12 cellular contexts compared by ENCODE assay signal in the genomic region with DNA sequence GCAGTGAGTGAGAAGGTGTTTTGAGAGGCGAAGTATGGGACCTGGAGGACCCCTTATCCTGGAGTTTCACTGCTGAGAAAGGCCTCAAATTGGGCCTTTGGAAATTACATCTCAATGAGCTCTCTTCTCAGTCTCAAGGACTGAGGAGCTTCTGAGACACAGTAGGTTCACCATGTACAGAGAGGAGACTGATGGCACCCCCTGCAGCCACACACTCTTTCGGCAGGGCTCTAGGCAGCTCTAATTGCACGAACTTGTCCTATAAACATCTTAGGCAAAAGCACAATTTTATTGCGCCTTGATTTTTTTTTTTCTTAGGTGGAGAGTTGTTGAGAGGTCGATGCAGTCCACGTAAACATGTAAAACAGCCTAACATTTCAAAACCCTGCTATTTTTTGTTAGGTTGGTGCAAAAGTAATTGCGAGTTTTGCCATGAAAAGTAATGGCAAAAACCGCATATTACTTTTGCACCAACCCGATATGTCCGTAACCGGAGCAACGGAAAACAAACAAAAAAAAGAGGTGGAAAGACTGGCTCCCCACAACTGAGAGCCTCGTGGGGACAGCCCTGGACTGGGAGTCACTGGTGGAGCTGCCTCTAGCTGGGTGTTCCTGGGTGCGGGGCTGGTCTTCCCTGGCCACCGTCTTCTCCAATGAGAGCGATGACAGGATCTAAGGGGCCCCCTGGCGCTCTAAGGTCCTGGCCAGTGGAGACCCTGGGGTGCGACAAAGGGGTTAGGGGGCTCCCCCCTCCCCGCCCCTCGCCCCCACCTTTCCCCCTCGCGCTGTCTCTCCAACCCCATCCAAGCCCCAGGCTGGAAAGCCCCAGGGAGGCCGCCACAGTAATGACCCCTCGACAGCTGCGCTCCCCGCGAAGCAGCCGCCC.
DNase-seq lines count a peak whose midpoint lies in the region; ATAC-seq and TF ChIP-seq lines count a peak whose summit lies in the region.
"Had no signal": no experiment of that assay in that cellular context is flagged by ENCODE, and none has a peak within 500 bp of the region (broad histone marks: within the 10 kb centered on the region; RNA-seq: fewer than 3 reads in every experiment).

No MANE protein-coding gene starts in this region.

- H3K36me3 Mint-ChIP-seq in nephron (ENCODE audit: low read depth): no peaks in the 10 kb centered on the region
- H3K36me3 Mint-ChIP-seq in activated naive CD8-positive, alpha-beta T cell treated with anti-CD3 and anti-CD28 coated beads for 36 hours: no peaks in the 10 kb centered on the region

- peak overlapping the region; percentile 19 to 33 (median 29) for H3K4me3 Mint-ChIP-seq in nephron
- no peak overlapping the region for H3K4me3 Mint-ChIP-seq in activated naive CD8-positive, alpha-beta T cell treated with anti-CD3 and anti-CD28 coated beads for 36 hours
- H3K4me3 Mint-ChIP-seq: activated T-cell treated with anti-CD3 and anti-CD28 coated beads, Interleukin-2, amount 50 U/mL, for 24 hours had no signal

- H3K4me1 Mint-ChIP-seq in nephron: peaks cover 53% of the 10 kb centered on the region
- no peaks in the 10 kb centered on the region for H3K4me1 Mint-ChIP-seq in activated naive CD8-positive, alpha-beta T cell treated with anti-CD3 and anti-CD28 coated beads for 36 hours

- H3K27ac Mint-ChIP-seq in nephron: peak overlapping the region; percentile 28 to 53 (median 43)
- H3K27ac Mint-ChIP-seq in activated naive CD8-positive, alpha-beta T cell treated with anti-CD3 and anti-CD28 coated beads for 36 hours: no peak overlapping the region
- H3K27ac Mint-ChIP-seq: activated T-cell treated with anti-CD3 and anti-CD28 coated beads, Interleukin-2, amount 50 U/mL, for 24 hours had no signal

- H3K9me3 Mint-ChIP-seq in nephron: no peaks in the 10 kb centered on the region
- H3K9me3 Mint-ChIP-seq in activated naive CD8-positive, alpha-beta T cell treated with anti-CD3 and anti-CD28 coated beads for 36 hours: no peaks in the 10 kb centered on the region
- H3K9me3 Mint-ChIP-seq: activated T-cell treated with anti-CD3 and anti-CD28 coated beads, Interleukin-2, amount 50 U/mL, for 24 hours had no signal

- peak; percentile 21 for DNase-seq in DMS 273 treated with DMSO at 0.1 percent for 48 hours (lab: John Stamatoyannopoulos, UW)
- peak; percentile 54 to 96 (median 94) for DNase-seq in NCI-H1417 (lab: John Stamatoyannopoulos, UW)
- peak; percentile 43 for DNase-seq in NCI-H82 treated with DMSO at 0.1 percent for 48 hours (lab: John Stamatoyannopoulos, UW; ENCODE audit: unreplicated experiment)
- DNase-seq in activated naive CD8-positive, alpha-beta T cell treated with anti-CD3 and anti-CD28 coated beads for 36 hours: no peak
- no peak for DNase-seq in hepatic stellate cell (ENCODE audit: low spot score)
- no peak for DNase-seq in activated gamma-delta T cell (lab: John Stamatoyannopoulos, UW)
- DNase-seq: activated T-cell treated with anti-CD3 and anti-CD28 coated beads, Interleukin-2, amount 50 U/mL, for 24 hours; anterior cingulate cortex; foreskin melanocyte; psoas muscle had no signal

- H3K27me3 Mint-ChIP-seq in nephron (ENCODE audit: low read depth): peaks cover 13% of the 10 kb centered on the region
- peaks cover 40% of the 10 kb centered on the region for H3K27me3 Mint-ChIP-seq in activated naive CD8-positive, alpha-beta T cell treated with anti-CD3 and anti-CD28 coated beads for 36 hours

- ATAC-seq in GM21390 (IDR thresholded peaks at IDR 0.05; ENCODE audit: unreplicated experiment): no peak
- ATAC-seq: psoas muscle had no signal

- no peak for TF ChIP-seq CTCF in nephron (IDR thresholded peaks at IDR 0.05; ENCODE audit: unreplicated experiment in 3 of 3)

Comparison
In these comparisons a context has a peak if more than half of its experiments do, and no peak if none do; other contexts are left out.
1. DNase-seq: peak in DMS 273 treated with DMSO at 0.1 percent for 48 hours (single experiment), NCI-H1417 (3 of 3) and NCI-H82 treated with DMSO at 0.1 percent for 48 hours (single experiment); none in activated naive CD8-positive, alpha-beta T cell treated with anti-CD3 and anti-CD28 coated beads for 36 hours (single experiment), hepatic stellate cell (single experiment) and activated gamma-delta T cell (single experiment).